8 cellular contexts compared by ENCODE assay signal in the genomic region with DNA sequence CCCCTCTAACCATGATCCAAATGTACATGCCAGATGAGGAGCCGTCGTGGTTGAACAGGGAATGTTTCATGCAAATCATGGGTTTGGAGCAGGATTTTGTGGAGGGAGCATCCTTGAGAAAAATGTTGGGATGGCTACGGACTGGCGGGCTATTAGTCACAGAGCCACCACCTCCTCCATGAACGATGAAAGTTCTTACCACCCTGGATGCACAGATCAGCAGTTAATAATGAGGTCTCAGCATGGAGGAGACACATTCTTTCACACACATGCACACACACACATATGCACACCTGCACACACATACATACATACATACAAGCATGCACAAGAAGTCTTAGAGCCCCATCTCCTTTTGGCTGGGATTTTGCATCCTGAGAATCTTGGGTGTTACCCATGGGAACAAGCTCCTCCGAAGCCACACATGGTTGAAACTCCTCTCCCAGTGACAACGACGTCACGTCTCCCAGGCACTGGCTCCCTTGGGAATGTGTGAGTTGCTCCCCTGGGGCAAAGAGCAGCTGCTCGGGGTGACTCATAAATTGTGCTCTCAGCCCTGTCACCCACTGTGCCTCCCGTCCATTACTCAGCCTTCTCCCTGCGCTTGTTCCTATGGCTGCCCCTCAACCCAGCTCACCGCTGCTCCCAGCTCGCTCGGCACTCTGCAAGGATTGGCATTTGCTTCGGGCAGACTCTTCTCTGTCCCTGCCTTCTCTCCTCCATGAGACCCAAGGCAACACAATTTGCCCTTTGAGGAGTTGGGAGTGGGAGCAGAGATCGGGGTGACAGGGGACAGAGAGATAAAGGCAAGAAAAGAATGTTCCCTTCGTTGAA.
DNase-seq lines count a peak whose midpoint lies in the region; ATAC-seq, FAIRE-seq and TF ChIP-seq lines count a peak whose summit lies in the region.

No MANE protein-coding gene starts in this region.

- peak overlapping the region; percentile 45 for H3K4me3 Mint-ChIP-seq in chondrocyte (ENCODE audit: unreplicated experiment)

- H3K9me3 ChIP-seq in pancreas: no peaks in the 10 kb centered on the region
- H3K9me3 ChIP-seq in WERI-Rb-1 (ENCODE audit: severe bottlenecking): peaks cover 6% of the 10 kb centered on the region

- H3K27me3 ChIP-seq in ACC112 (ENCODE audit: insufficient read depth, low read length): no peaks in the 10 kb centered on the region
- no peaks in the 10 kb centered on the region for H3K27me3 ChIP-seq in pancreas
- no peaks in the 10 kb centered on the region for H3K27me3 ChIP-seq in WERI-Rb-1 (ENCODE audit: insufficient read depth, low read depth, severe bottlenecking)

- peaks cover 41% of the 10 kb centered on the region for H3K4me1 Mint-ChIP-seq in chondrocyte (ENCODE audit: low read depth)

- ATAC-seq in GM19463 (IDR thresholded peaks at IDR 0.05; ENCODE audit: unreplicated experiment) (peak; percentile 43), pancreas (peak; percentile 36 to 68 (median 56))

- H3K36me3 Mint-ChIP-seq in chondrocyte (ENCODE audit: low read depth): no peaks in the 10 kb centered on the region

- WGBS in pancreas, 2 donors: 68 to 70% methylated on average over 18 of the region's 18 CpGs

- no peak for FAIRE-seq in pancreas (lab: Jason Lieb, UNC)

- no peaks in the 10 kb centered on the region for H3K27me3 Mint-ChIP-seq in chondrocyte (ENCODE audit: low read depth)

- H3K79me2 ChIP-seq in ACC112 (ENCODE audit: control insufficient read depth, insufficient read depth, low read length, unreplicated experiment): peaks cover 14% of the 10 kb centered on the region

- H3K27ac ChIP-seq in ACC112 (ENCODE audit: low read depth, low read length): peak overlapping the region; percentile 38; the same call in 1 of the 2 replicates
- peak overlapping the region; percentile 8 to 94 (median 52) for H3K27ac ChIP-seq in pancreas
- no peak overlapping the region for H3K27ac ChIP-seq in WERI-Rb-1

- H3K4me1 ChIP-seq in ACC112 (ENCODE audit: control insufficient read depth, insufficient read depth, low read length, unreplicated experiment) (peaks cover 17% of the 10 kb centered on the region), pancreas (peaks cover 5 to 28% (median 13%) of the 10 kb centered on the region in 3 donors)

- H3K27ac Mint-ChIP-seq in chondrocyte (ENCODE audit: unreplicated experiment): peak overlapping the region; percentile 76

- intact Hi-C loops in pancreas (cut with DNase I): no loop called here

- no peak overlapping the region for H3K4me3 ChIP-seq in ACC112 (ENCODE audit: low read depth, low read length)
- no peak overlapping the region for H3K4me3 ChIP-seq in pancreas
- H3K4me3 ChIP-seq in WERI-Rb-1 (ENCODE audit: low read depth, low read length): no peak overlapping the region

- no peak overlapping the region for H2AFZ ChIP-seq in ACC112 (ENCODE audit: low read length, unreplicated experiment)

- DNase-seq in LoVo (ENCODE audit: low spot score) (peak; percentile 92), chondrocyte (ENCODE audit: low spot score) (no peak), pancreas (peak in 2 of 6 donors; percentile 54 to 57), NCI-H510A treated with DMSO at 0.1 percent for 48 hours (lab: John Stamatoyannopoulos, UW) (no peak), NCI-H2227 (lab: John Stamatoyannopoulos, UW; ENCODE audit: unreplicated experiment) (no peak), WERI-Rb-1 (no peak)

- TF ChIP-seq CTCF in chondrocyte (IDR thresholded peaks at IDR 0.05): no peak
- TF ChIP-seq CTCF in pancreas (IDR thresholded peaks at IDR 0.05): no peak
- TF ChIP-seq CTCF in WERI-Rb-1 (IDR thresholded peaks at IDR 0.05; ENCODE audit: low read depth, low read length): no peak

- no peaks in the 10 kb centered on the region for H3K9me3 Mint-ChIP-seq in chondrocyte (ENCODE audit: low read depth)

- no peaks in the 10 kb centered on the region for H3K36me3 ChIP-seq in ACC112 (ENCODE audit: insufficient read depth, low read length)
- H3K36me3 ChIP-seq in pancreas: no peaks in the 10 kb centered on the region
- H3K36me3 ChIP-seq in WERI-Rb-1: no peaks in the 10 kb centered on the region
